In genomic region chr20:5553194-5553815, GRCh38 we compare ENCODE assay signal across 17 cellular contexts.
"Had no signal": no experiment of that assay in that cellular context is flagged by ENCODE, and none has a peak within 500 bp of the region (broad histone marks: within the 10 kb centered on the region; RNA-seq: fewer than 3 reads in every experiment).

No MANE protein-coding gene starts in this region.

- H3K27ac Mint-ChIP-seq: activated CD4-positive, alpha-beta memory T cell treated with anti-CD3 and anti-CD28 coated beads for 36 hours; activated CD4-positive, alpha-beta T cell treated with anti-CD3 and anti-CD28 coated beads for 36 hours; activated T-cell treated with anti-CD3 and anti-CD28 coated beads, Interleukin-2, amount 50 U/mL, for 72 hours; stimulated activated memory B cell treated with anti-CD40 and anti-IgM and Interleukin-4, amounts not matched to agents 10 μg/mL and 1 μg/mL and 100 μg/mL, for 72 hours had no signal

- H3K27ac ChIP-seq: adrenal gland, cardiac muscle cell, esophagus squamous epithelium, WERI-Rb-1 had no signal

- H3K27me3 ChIP-seq: adrenal gland, cardiac muscle cell, esophagus squamous epithelium had no signal

- DNase-seq: activated CD4-positive, alpha-beta memory T cell treated with anti-CD3 and anti-CD28 coated beads for 36 hours; activated CD4-positive, alpha-beta T cell treated with anti-CD3 and anti-CD28 coated beads for 36 hours; activated gamma-delta T cell treated with Interleukin-2 at 50 U/mL for 16 hours; activated T-cell treated with anti-CD3 and anti-CD28 coated beads, Interleukin-2, amount 50 U/mL, for 72 hours; adrenal gland; effector CD4-positive, alpha-beta T cell; esophagus squamous epithelium; hippocampal formation; naive thymus-derived CD8-positive, alpha-beta T cell; stimulated activated CD4-positive, alpha-beta T cell treated with anti-CD3 and anti-CD28 coated beads, Interleukin-2, amount 100 ng/mL, for 48 hours; substantia nigra; T-helper 1 cell; trophoblast cell; WERI-Rb-1 had no signal

- ATAC-seq: activated CD4-positive, alpha-beta T cell treated with anti-CD3 and anti-CD28 coated beads for 36 hours; activated T-cell treated with anti-CD3 and anti-CD28 coated beads, Interleukin-2, amount 50 U/mL, for 72 hours; naive thymus-derived CD8-positive, alpha-beta T cell; SK-N-SH treated with all-trans-retinoic acid at 6 μM for 48 hours; stimulated activated memory B cell treated with anti-CD40 and anti-IgM and Interleukin-4, amounts not matched to agents 10 μg/mL and 1 μg/mL and 100 μg/mL, for 72 hours had no signal

- H3K27me3 Mint-ChIP-seq: activated CD4-positive, alpha-beta memory T cell treated with anti-CD3 and anti-CD28 coated beads for 36 hours; activated CD4-positive, alpha-beta T cell treated with anti-CD3 and anti-CD28 coated beads for 36 hours; naive thymus-derived CD8-positive, alpha-beta T cell; stimulated activated memory B cell treated with anti-CD40 and anti-IgM and Interleukin-4, amounts not matched to agents 10 μg/mL and 1 μg/mL and 100 μg/mL, for 72 hours had no signal

- H3K9me3 ChIP-seq: adrenal gland, esophagus squamous epithelium had no signal

- H3K4me1 Mint-ChIP-seq: stimulated activated memory B cell treated with anti-CD40 and anti-IgM and Interleukin-4, amounts not matched to agents 10 μg/mL and 1 μg/mL and 100 μg/mL, for 72 hours had no signal

- H3K4me1 ChIP-seq: adrenal gland, esophagus squamous epithelium had no signal

- H3K4me3 ChIP-seq: adrenal gland, cardiac muscle cell, esophagus squamous epithelium had no signal

- H3K4me3 Mint-ChIP-seq: activated CD4-positive, alpha-beta memory T cell treated with anti-CD3 and anti-CD28 coated beads for 36 hours; activated CD4-positive, alpha-beta T cell treated with anti-CD3 and anti-CD28 coated beads for 36 hours; activated T-cell treated with anti-CD3 and anti-CD28 coated beads, Interleukin-2, amount 50 U/mL, for 72 hours; naive thymus-derived CD8-positive, alpha-beta T cell; stimulated activated memory B cell treated with anti-CD40 and anti-IgM and Interleukin-4, amounts not matched to agents 10 μg/mL and 1 μg/mL and 100 μg/mL, for 72 hours had no signal

- H3K9me3 Mint-ChIP-seq: activated CD4-positive, alpha-beta memory T cell treated with anti-CD3 and anti-CD28 coated beads for 36 hours; activated T-cell treated with anti-CD3 and anti-CD28 coated beads, Interleukin-2, amount 50 U/mL, for 72 hours; naive thymus-derived CD8-positive, alpha-beta T cell; stimulated activated memory B cell treated with anti-CD40 and anti-IgM and Interleukin-4, amounts not matched to agents 10 μg/mL and 1 μg/mL and 100 μg/mL, for 72 hours had no signal
